Comparison of ENCODE assay signal across 1 cellular context in the genomic region with DNA sequence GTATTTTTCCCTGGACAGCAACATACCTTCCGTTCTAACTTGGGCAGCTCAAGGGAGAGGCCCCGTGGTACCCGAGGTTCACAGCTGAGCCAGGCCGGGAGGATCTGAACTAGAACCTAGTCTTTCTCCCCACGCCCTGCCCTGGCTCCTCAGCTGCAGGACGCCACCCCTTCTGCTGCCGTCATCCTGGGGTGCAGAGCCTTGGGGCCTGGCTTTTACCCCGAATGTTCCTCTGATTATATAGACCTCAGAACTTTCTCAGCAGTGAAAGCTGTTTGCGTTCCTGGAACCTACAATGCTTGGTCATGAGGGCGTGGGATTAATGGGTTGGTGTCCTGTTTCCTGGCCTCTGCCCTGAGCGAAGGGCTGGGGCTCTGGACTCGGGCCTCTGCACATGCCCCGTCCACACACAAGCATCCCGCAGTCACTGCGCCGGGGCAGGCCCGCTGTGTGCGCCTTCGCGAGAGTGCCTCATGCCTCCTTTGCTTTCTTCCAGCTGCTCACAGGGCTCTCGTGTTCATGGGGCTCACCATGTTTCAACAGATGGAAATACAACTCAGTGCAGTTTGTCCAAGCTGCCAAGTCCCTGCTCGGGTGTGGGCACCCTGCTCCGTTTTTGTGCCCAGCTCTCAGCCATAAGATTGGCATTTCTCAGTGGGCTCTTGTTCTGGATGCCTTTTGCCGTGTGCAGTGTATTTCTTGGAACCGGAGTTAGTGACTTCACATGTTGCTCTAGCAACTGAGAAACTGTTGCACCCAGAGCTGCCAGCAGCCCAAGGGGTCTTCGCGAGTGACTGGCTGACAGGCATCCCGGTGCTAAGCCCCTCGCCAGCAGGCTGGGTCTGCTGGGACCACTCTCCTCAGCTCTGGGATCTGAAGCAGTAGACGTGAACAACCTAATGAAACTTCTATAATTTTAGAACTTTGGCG.
TF ChIP-seq lines count a peak whose summit lies in the region.

No MANE protein-coding gene starts in this region.

TF ChIP-seq in SK-N-SH treated with all-trans-retinoic acid at 6 μM for 48 hours, 23 proteins besides CTCF, POLR2A, EP300 and RAD21 (continued from another document):
- TF ChIP-seq, protein P1, sequence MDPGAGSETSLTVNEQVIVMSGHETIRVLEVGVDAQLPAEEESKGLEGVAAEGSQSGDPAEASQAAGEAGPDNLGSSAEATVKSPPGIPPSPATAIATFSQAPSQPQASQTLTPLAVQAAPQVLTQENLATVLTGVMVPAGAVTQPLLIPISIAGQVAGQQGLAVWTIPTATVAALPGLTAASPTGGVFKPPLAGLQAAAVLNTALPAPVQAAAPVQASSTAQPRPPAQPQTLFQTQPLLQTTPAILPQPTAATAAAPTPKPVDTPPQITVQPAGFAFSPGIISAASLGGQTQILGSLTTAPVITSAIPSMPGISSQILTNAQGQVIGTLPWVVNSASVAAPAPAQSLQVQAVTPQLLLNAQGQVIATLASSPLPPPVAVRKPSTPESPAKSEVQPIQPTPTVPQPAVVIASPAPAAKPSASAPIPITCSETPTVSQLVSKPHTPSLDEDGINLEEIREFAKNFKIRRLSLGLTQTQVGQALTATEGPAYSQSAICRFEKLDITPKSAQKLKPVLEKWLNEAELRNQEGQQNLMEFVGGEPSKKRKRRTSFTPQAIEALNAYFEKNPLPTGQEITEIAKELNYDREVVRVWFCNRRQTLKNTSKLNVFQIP (CRISPR knock-in tag; IDR thresholded peaks at IDR 0.05; ENCODE audit: borderline replicate concordance, low read depth), result no peak
- TF ChIP-seq ZNF8 (CRISPR knock-in tag; IDR thresholded peaks at IDR 0.05) (no peak), ZFP30 (CRISPR knock-in tag; IDR thresholded peaks at IDR 0.05) (no peak), ZNF70 (CRISPR knock-in tag; IDR thresholded peaks at IDR 0.05) (no peak), ZC3H10 (CRISPR knock-in tag; IDR thresholded peaks at IDR 0.05) (no peak), ZNF565 (CRISPR knock-in tag; conservative IDR thresholded peaks at IDR 0.05; ENCODE audit: low read depth) (no peak), PPARA (CRISPR knock-in tag; IDR thresholded peaks at IDR 0.05; ENCODE audit: borderline replicate concordance) (no peak), TCF4 (CRISPR knock-in tag; IDR thresholded peaks at IDR 0.05; ENCODE audit: borderline replicate concordance) (no peak), CSDC2 (CRISPR knock-in tag; IDR thresholded peaks at IDR 0.05) (no peak), ESRRG (CRISPR knock-in tag; IDR thresholded peaks at IDR 0.05) (no peak), SNAI2 (CRISPR knock-in tag; IDR thresholded peaks at IDR 0.05) (no peak), GLIS3 (CRISPR knock-in tag; IDR thresholded peaks at IDR 0.05) (no peak)
- TF ChIP-seq, protein P2, sequence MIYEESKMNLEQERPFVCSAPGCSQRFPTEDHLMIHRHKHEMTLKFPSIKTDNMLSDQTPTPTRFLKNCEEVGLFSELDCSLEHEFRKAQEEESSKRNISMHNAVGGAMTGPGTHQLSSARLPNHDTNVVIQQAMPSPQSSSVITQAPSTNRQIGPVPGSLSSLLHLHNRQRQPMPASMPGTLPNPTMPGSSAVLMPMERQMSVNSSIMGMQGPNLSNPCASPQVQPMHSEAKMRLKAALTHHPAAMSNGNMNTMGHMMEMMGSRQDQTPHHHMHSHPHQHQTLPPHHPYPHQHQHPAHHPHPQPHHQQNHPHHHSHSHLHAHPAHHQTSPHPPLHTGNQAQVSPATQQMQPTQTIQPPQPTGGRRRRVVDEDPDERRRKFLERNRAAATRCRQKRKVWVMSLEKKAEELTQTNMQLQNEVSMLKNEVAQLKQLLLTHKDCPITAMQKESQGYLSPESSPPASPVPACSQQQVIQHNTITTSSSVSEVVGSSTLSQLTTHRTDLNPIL (CRISPR knock-in tag; IDR thresholded peaks at IDR 0.05; ENCODE audit: low read depth), result no peak
- TF ChIP-seq, protein P3, sequence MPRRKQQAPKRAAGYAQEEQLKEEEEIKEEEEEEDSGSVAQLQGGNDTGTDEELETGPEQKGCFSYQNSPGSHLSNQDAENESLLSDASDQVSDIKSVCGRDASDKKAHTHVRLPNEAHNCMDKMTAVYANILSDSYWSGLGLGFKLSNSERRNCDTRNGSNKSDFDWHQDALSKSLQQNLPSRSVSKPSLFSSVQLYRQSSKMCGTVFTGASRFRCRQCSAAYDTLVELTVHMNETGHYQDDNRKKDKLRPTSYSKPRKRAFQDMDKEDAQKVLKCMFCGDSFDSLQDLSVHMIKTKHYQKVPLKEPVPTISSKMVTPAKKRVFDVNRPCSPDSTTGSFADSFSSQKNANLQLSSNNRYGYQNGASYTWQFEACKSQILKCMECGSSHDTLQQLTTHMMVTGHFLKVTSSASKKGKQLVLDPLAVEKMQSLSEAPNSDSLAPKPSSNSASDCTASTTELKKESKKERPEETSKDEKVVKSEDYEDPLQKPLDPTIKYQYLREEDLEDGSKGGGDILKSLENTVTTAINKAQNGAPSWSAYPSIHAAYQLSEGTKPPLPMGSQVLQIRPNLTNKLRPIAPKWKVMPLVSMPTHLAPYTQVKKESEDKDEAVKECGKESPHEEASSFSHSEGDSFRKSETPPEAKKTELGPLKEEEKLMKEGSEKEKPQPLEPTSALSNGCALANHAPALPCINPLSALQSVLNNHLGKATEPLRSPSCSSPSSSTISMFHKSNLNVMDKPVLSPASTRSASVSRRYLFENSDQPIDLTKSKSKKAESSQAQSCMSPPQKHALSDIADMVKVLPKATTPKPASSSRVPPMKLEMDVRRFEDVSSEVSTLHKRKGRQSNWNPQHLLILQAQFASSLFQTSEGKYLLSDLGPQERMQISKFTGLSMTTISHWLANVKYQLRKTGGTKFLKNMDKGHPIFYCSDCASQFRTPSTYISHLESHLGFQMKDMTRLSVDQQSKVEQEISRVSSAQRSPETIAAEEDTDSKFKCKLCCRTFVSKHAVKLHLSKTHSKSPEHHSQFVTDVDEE (CRISPR knock-in tag; IDR thresholded peaks at IDR 0.05), result no peak
